In the genomic region with DNA sequence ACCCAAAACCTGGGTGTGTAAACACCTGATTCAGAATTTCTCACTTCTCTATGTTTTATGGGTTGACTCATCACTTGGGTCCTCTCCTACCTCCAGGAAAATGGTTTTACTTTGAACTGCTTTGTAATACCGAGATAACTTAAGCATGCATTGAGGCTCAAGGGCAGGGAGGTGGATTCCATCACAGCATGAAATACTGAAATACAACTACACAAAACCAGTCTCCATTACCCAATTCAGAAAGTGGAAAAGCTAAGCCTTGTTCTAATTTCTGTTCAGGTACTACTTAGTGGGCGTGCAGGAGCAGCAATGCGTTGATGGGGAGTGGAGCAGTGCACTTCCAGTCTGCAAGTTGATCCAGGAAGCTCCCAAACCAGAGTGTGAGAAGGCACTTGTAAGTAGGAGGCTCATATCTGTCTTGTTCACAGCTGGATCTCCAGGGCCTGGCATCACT, we compare ENCODE assay signal across 12 cellular contexts. TPM values are rescaled to one million over a fixed set of nuclear protein-coding genes. Genes with fewer than 3 reads are reported as not detected.
DNase-seq lines count a peak whose midpoint lies in the region; ATAC-seq and TF ChIP-seq lines count a peak whose summit lies in the region.
"Had no signal": no experiment of that assay in that cellular context is flagged by ENCODE, and none has a peak within 500 bp of the region (broad histone marks: within the 10 kb centered on the region; RNA-seq: fewer than 3 reads in every experiment).

No MANE protein-coding gene starts in this region.

- H3K9me3 Mint-ChIP-seq in activated T-cell treated with anti-CD3 and anti-CD28 coated beads, Interleukin-2, amount 50 U/mL, for 4 hours: no peaks in the 10 kb centered on the region
- peaks cover 17% of the 10 kb centered on the region for H3K9me3 Mint-ChIP-seq in WTC11
- H3K9me3 Mint-ChIP-seq: brain had no signal

- H3K27me3 ChIP-seq in GM06990 (replicated peaks; ENCODE audit: control insufficient read depth, insufficient read depth, low read length): no peaks in the 10 kb centered on the region
- no peaks in the 10 kb centered on the region for H3K27me3 ChIP-seq in left lung

- no peak overlapping the region for H3K4me3 Mint-ChIP-seq in activated T-cell treated with anti-CD3 and anti-CD28 coated beads, Interleukin-2, amount 50 U/mL, for 4 hours
- no peak overlapping the region for H3K4me3 Mint-ChIP-seq in WTC11
- H3K4me3 Mint-ChIP-seq: brain, CD14-positive monocyte had no signal

- no peak overlapping the region for H3K27ac ChIP-seq in left lung
- H3K27ac ChIP-seq: gastroesophageal sphincter had no signal

- no peaks in the 10 kb centered on the region for H3K36me3 Mint-ChIP-seq in activated T-cell treated with anti-CD3 and anti-CD28 coated beads, Interleukin-2, amount 50 U/mL, for 4 hours (ENCODE audit: insufficient read depth)
- peaks cover 12% of the 10 kb centered on the region for H3K36me3 Mint-ChIP-seq in WTC11
- H3K36me3 Mint-ChIP-seq: brain, CD14-positive monocyte had no signal

- H3K27me3 Mint-ChIP-seq in activated T-cell treated with anti-CD3 and anti-CD28 coated beads, Interleukin-2, amount 50 U/mL, for 4 hours (ENCODE audit: low read depth): peaks cover 3% of the 10 kb centered on the region
- H3K27me3 Mint-ChIP-seq in WTC11 (ENCODE audit: low read depth): peaks cover 4% of the 10 kb centered on the region

- H3K36me3 ChIP-seq in GM06990 (ENCODE audit: control insufficient read depth, insufficient read depth, low read length) (no peaks in the 10 kb centered on the region), left lung (no peaks in the 10 kb centered on the region)
- H3K36me3 ChIP-seq: gastroesophageal sphincter had no signal

- H3K4me1 ChIP-seq in left lung: no peaks in the 10 kb centered on the region
- H3K4me1 ChIP-seq: gastroesophageal sphincter had no signal

- no peaks in the 10 kb centered on the region for H3K9me3 ChIP-seq in left lung
- H3K9me3 ChIP-seq: gastroesophageal sphincter had no signal

- no peak overlapping the region for H3K27ac Mint-ChIP-seq in WTC11
- H3K27ac Mint-ChIP-seq: brain, CD14-positive monocyte had no signal

- POLR2A ChIA-PET in WTC11 (lab: Charles Lee): no interaction called here

- peak; percentile 31 for DNase-seq in GM06990 (ENCODE audit: extremely low read depth, insufficient read length)
- peak; percentile 11 for DNase-seq in GM19240 (ENCODE audit: insufficient read length, low spot score)
- DNase-seq in activated T-cell treated with anti-CD3 and anti-CD28 coated beads, Interleukin-2, amount 50 U/mL, for 4 hours: no peak
- no peak for DNase-seq in Right ventricle myocardium superior
- DNase-seq in left lung: no peak
- DNase-seq in COLO668 (lab: John Stamatoyannopoulos, UW; ENCODE audit: unreplicated experiment): no peak
- no peak for DNase-seq in WTC11 (ENCODE audit: low spot score)
- DNase-seq: NCI-H1092 had no signal

- peaks cover 9% of the 10 kb centered on the region for H3K4me1 Mint-ChIP-seq in activated T-cell treated with anti-CD3 and anti-CD28 coated beads, Interleukin-2, amount 50 U/mL, for 4 hours (ENCODE audit: low read depth)
- H3K4me1 Mint-ChIP-seq in WTC11: no peaks in the 10 kb centered on the region
- H3K4me1 Mint-ChIP-seq: brain had no signal

- CTCF ChIA-PET in WTC11 (lab: Charles Lee): no interaction called here

- intact Hi-C loops in Right ventricle myocardium superior (cut with DNase I) (no loop called here), left lung (cut with DNase I) (no loop called here)

- H3K4me3 ChIP-seq in GM06990 (replicated peaks; ENCODE audit: low read depth, low read length) (no peak overlapping the region), left lung (no peak overlapping the region)
- H3K4me3 ChIP-seq: gastroesophageal sphincter had no signal

- peak; percentile 90 for ATAC-seq in HG03095 (IDR thresholded peaks at IDR 0.05; ENCODE audit: unreplicated experiment)
- peak; percentile 96 for ATAC-seq in activated T-cell treated with anti-CD3 and anti-CD28 coated beads, Interleukin-2, amount 50 U/mL, for 4 hours
- ATAC-seq in Right ventricle myocardium superior (ENCODE audit: poor library complexity): no peak
- no peak for ATAC-seq in left lung
- ATAC-seq in WTC11: no peak
- ATAC-seq: gastroesophageal sphincter had no signal

- TF ChIP-seq CTCF in GM06990 (IDR thresholded peaks at IDR 0.05; ENCODE audit: insufficient read depth, low read length, poor library complexity, severe bottlenecking) (no peak), left lung (IDR thresholded peaks at IDR 0.05) (no peak), WTC11 (IDR thresholded peaks at IDR 0.05) (no peak)

TF ChIP-seq in WTC11, 78 proteins besides CTCF, POLR2A, EP300 and RAD21:
- TF ChIP-seq ZNF232 (CRISPR knock-in tag; IDR thresholded peaks at IDR 0.05) (no peak), MXD4 (CRISPR knock-in tag; IDR thresholded peaks at IDR 0.05; ENCODE audit: borderline replicate concordance) (no peak), TP53 (CRISPR knock-in tag; IDR thresholded peaks at IDR 0.05) (no peak)
TF ChIP-seq in WTC11: peak in this region for 0.

RNA-seq across cellular contexts. Expression of gene C4BPA, which starts 6.1 kb away (rescaled TPM):
- under 1 TPM; 0.16 to 0.58 (median 0.41) TPM for total RNA-seq in activated T-cell treated with anti-CD3 and anti-CD28 coated beads, Interleukin-2, amount 50 U/mL, for 4 hours
- 0.08 TPM for total RNA-seq in Right ventricle myocardium superior
- 10 to 100 TPM; 22.2 to 32.1 TPM for total RNA-seq in left lung
- total RNA-seq in WTC11 (2021): 0.23 to 0.39 TPM (median 0.30 TPM) in 3 replicates

RNA-seq across cellular contexts. Expression of gene C4BPB, which starts 9.2 kb away (rescaled TPM):
- total RNA-seq in activated T-cell treated with anti-CD3 and anti-CD28 coated beads, Interleukin-2, amount 50 U/mL, for 4 hours: under 1 TPM; 0.27 to 0.38 (median 0.29) TPM
- total RNA-seq in Right ventricle myocardium superior (0.46 TPM), left lung (1 to 10 TPM; 4.3 to 6.4 TPM), WTC11 (2021) (0.26 to 0.30 TPM in 2 of 3 replicates, not detected in the other)

RNA-seq across cellular contexts. Expression of gene PFKFB2, which starts 44.8 kb away (rescaled TPM):
- total RNA-seq in activated T-cell treated with anti-CD3 and anti-CD28 coated beads, Interleukin-2, amount 50 U/mL, for 4 hours: 1 to 10 TPM; 2.8 to 5.7 (median 4.1) TPM
- total RNA-seq in Right ventricle myocardium superior (77.9 TPM), left lung (10 to 100 TPM; 52.6 to 63.8 TPM), WTC11 (2021) (16.8 to 21.0 TPM (median 20.9 TPM) in 3 replicates)

RNA-seq across cellular contexts. Expression of gene YOD1, which starts 46.9 kb away (rescaled TPM):
- total RNA-seq in activated T-cell treated with anti-CD3 and anti-CD28 coated beads, Interleukin-2, amount 50 U/mL, for 4 hours: 10 to 100 TPM in 1 of 3 donors, 1 to 10 TPM in 2; 9.1 to 10.2 (median 9.9) TPM
- total RNA-seq in Right ventricle myocardium superior: 4.0 TPM
- total RNA-seq in left lung: 1 to 10 TPM; 7.3 to 9.9 TPM
- 9.8 to 12.0 TPM (median 10.2 TPM) in 3 replicates for total RNA-seq in WTC11 (2021)

Comparison
In these comparisons a context has a peak if more than half of its experiments do, and no peak if none do; other contexts are left out.
1. DNase-seq: peak in GM06990 (single experiment) and GM19240 (single experiment); none in activated T-cell treated with anti-CD3 and anti-CD28 coated beads, Interleukin-2, amount 50 U/mL, for 4 hours (single experiment), Right ventricle myocardium superior (single experiment), left lung (0 of 2), COLO668 (single experiment) and WTC11 (single experiment).
2. ATAC-seq: peak in HG03095 (single experiment) and activated T-cell treated with anti-CD3 and anti-CD28 coated beads, Interleukin-2, amount 50 U/mL, for 4 hours (2 of 2); none in Right ventricle myocardium superior (single experiment), left lung (single experiment) and WTC11 (single experiment).
3. RNA of gene C4BPA, which starts 6.1 kb away (total RNA-seq): 22.2 to 32.1 TPM in left lung; 0.16 to 0.58 TPM in activated T-cell treated with anti-CD3 and anti-CD28 coated beads, Interleukin-2, amount 50 U/mL, for 4 hours, 0.23 to 0.39 TPM in WTC11 and 0.08 TPM in Right ventricle myocardium superior (single experiment); every median in the first group is over 10 times any median in the second.